ENCODE assay signal across 12 cellular contexts in genomic region chr20:33846291-33846916, GRCh38. TPM values are rescaled to one million over a fixed set of nuclear protein-coding genes. Genes with fewer than 3 reads are reported as not detected.
DNase-seq lines count a peak whose midpoint lies in the region; ATAC-seq and TF ChIP-seq lines count a peak whose summit lies in the region.
"Had no signal": no experiment of that assay in that cellular context is flagged by ENCODE, and none has a peak within 500 bp of the region (broad histone marks: within the 10 kb centered on the region; RNA-seq: fewer than 3 reads in every experiment).

No MANE protein-coding gene starts in this region.

- no peaks in the 10 kb centered on the region for H3F3A ChIP-seq in GM23338 (replicated peaks; ENCODE audit: low read depth)

- H3K27ac ChIP-seq in GM23338 (ENCODE audit: low read depth): no peak overlapping the region
- H3K27ac ChIP-seq in sigmoid colon: peak overlapping the region in 3 of 4 donors; percentile 36 to 47 (median 46)
- H3K27ac ChIP-seq: Peyer's patch had no signal

- peaks cover 87% of the 10 kb centered on the region for H3K79me2 ChIP-seq in GM23338 (replicated peaks; ENCODE audit: insufficient read depth)

- TF ChIP-seq POLR2A in sigmoid colon (IDR thresholded peaks at IDR 0.05): no peak

- no peaks in the 10 kb centered on the region for H3K9me2 ChIP-seq in GM23338 (ENCODE audit: insufficient read depth)

- H3K4me3 Mint-ChIP-seq in GM23338 (peak overlapping the region; percentile 1; the same call in 1 of the 3 replicates), T-cell (no peak overlapping the region)

- CTCF ChIA-PET in T-cell (lab: Charles Lee): interaction anchor here in 1 of 2 donors (0.6 kb wide), 1 partner anchor 188 kb away, joined by 3 read pairs; no protein-coding TSS in a partner anchor

- H3K36me3 Mint-ChIP-seq in GM23338 (ENCODE audit: low read depth) (0 out of 3 replicates have a peak, but pooled peaks cover under 1% of the 10 kb centered on the region), T-cell (peaks cover 19% of the 10 kb centered on the region)

- POLR2A ChIA-PET in T-cell (lab: Charles Lee): no interaction called here

- no peaks in the 10 kb centered on the region for H3K9me3 ChIP-seq in sigmoid colon
- H3K9me3 ChIP-seq: Peyer's patch had no signal

- H4K20me1 ChIP-seq in GM23338 (replicated peaks; ENCODE audit: insufficient read depth): peaks cover 23% of the 10 kb centered on the region

- H3K27ac Mint-ChIP-seq in GM23338 (peak overlapping the region; percentile 31; the same call in 1 of the 2 replicates), T-cell (peak overlapping the region; percentile 65 to 68)

- H3K4me1 Mint-ChIP-seq in GM23338: peaks cover 54% of the 10 kb centered on the region
- H3K4me1 Mint-ChIP-seq in T-cell: peaks cover 70 to 87% (median 80%) of the 10 kb centered on the region in 3 donors

- no peaks in the 10 kb centered on the region for H3K9me3 Mint-ChIP-seq in GM23338
- no peaks in the 10 kb centered on the region for H3K9me3 Mint-ChIP-seq in T-cell

- intact Hi-C loops in sigmoid colon (cut with DNase I): no loop called here

- H3K27me3 Mint-ChIP-seq in GM23338 (ENCODE audit: insufficient read depth, low read depth, poor library complexity) (peaks cover 2% of the 10 kb centered on the region), T-cell (no peaks in the 10 kb centered on the region)

- H3K4me1 ChIP-seq in GM23338 (ENCODE audit: insufficient read depth) (peaks cover 48% of the 10 kb centered on the region), sigmoid colon (peaks cover 0 to 72% (median 59%) of the 10 kb centered on the region in 4 donors)

- H3K4me3 ChIP-seq in GM23338 (0 out of 2 replicates have a peak overlapping the region, but pooled peaks have one; percentile 22), sigmoid colon (no peak overlapping the region)
- H3K4me3 ChIP-seq: Peyer's patch had no signal

- DNase-seq in GM23338 (ENCODE audit: low spot score) (no peak), T-cell (no peak), fibroblast of peridontal ligament (ENCODE audit: extremely low read depth) (peak; percentile 20), sigmoid colon (peak; percentile 80), omental fat pad (ENCODE audit: low spot score) (no peak), NK-92 (lab: John Stamatoyannopoulos, UW; ENCODE audit: unreplicated experiment) (no peak)
- DNase-seq: activated naive CD4-positive, alpha-beta T cell treated with anti-CD3 and anti-CD28 coated beads, Interleukin-2, amount 50 U/mL, for 16 hours; NCI-H1436 had no signal

- no peak overlapping the region for H2AFZ ChIP-seq in GM23338

- H3K36me3 ChIP-seq in GM23338 (ENCODE audit: insufficient read depth) (no peaks in the 10 kb centered on the region), sigmoid colon (peaks cover 0 to 30% (median 12%) of the 10 kb centered on the region in 4 donors)

- no peaks in the 10 kb centered on the region for H3K27me3 ChIP-seq in GM23338 (ENCODE audit: insufficient read depth)
- H3K27me3 ChIP-seq in sigmoid colon: no peaks in the 10 kb centered on the region
- H3K27me3 ChIP-seq: Peyer's patch had no signal

- ATAC-seq in GM23338 (no peak), T-cell (replicated peaks in 1 of 4) (no peak), HG02759 (IDR thresholded peaks at IDR 0.05; ENCODE audit: unreplicated experiment) (no peak), GM18519 (IDR thresholded peaks at IDR 0.05; ENCODE audit: low FRiP score, unreplicated experiment) (no peak), omental fat pad (ENCODE audit: low FRiP score) (no peak)
- ATAC-seq: activated CD4-positive, CD25-positive, alpha-beta regulatory T cell treated with anti-CD3 and anti-CD28 coated beads, Interleukin-2, amount 50 U/mL, for 24 hours had no signal

- TF ChIP-seq CTCF in GM23338 (conservative IDR thresholded peaks at IDR 0.05; ENCODE audit: low read depth in 2 of 2) (no peak), sigmoid colon (IDR thresholded peaks at IDR 0.05) (no peak), omental fat pad (IDR thresholded peaks at IDR 0.05) (no peak)

- H3K4me2 ChIP-seq in GM23338: peak overlapping the region; percentile 73

- TF ChIP-seq EP300 in sigmoid colon (IDR thresholded peaks at IDR 0.05): no peak

- 80 to 86% methylated on average over 6 of the region's 6 CpGs for WGBS in sigmoid colon, 2 donors

TF ChIP-seq in GM23338, 12 proteins besides CTCF, POLR2A, EP300 and RAD21 (continues in another document):
- no peak for TF ChIP-seq ZNF114 (CRISPR knock-in tag; IDR thresholded peaks at IDR 0.05)
- no peak for TF ChIP-seq ETS1 (IDR thresholded peaks at IDR 0.05)
- no peak for TF ChIP-seq POLR2AphosphoS5 (IDR thresholded peaks at IDR 0.05; ENCODE audit: low read depth)
- no peak for TF ChIP-seq JUNB (IDR thresholded peaks at IDR 0.05; ENCODE audit: unreplicated experiment)
- no peak for TF ChIP-seq EZH2 (IDR thresholded peaks at IDR 0.05; ENCODE audit: low read depth, unreplicated experiment)
- no peak for TF ChIP-seq REST (IDR thresholded peaks at IDR 0.05; ENCODE audit: unreplicated experiment)

RNA-seq across cellular contexts. Expression of gene CHMP4B, which starts 35.3 kb away (rescaled TPM):
- total RNA-seq in GM23338 (2014; rRNA removed; shearing (Covaris generic)): 42.6 and 49.3 TPM in 2 replicates
- 14.5 and 15.7 TPM in 2 replicates for polyA plus RNA-seq in GM23338 (2016; fragmentation: Nextera tagmentation; extraction: Ambion mirVana)
- total RNA-seq in T-cell: 10 to 100 TPM; 45.1 to 64.7 (median 60.8) TPM
- 100 to 1,000 TPM; 102 to 115 (median 108) TPM for total RNA-seq in sigmoid colon
- 100 to 1,000 TPM; 212 to 394 (median 250) TPM for polyA plus RNA-seq in sigmoid colon
- 10 to 100 TPM; 64.8 to 96.7 (median 69.8) TPM for total RNA-seq in omental fat pad

Comparison
In these comparisons a context has a peak if more than half of its experiments do, and no peak if none do; other contexts are left out.
1. DNase-seq: peak in fibroblast of peridontal ligament (single experiment) and sigmoid colon (single experiment); none in GM23338 (single experiment), T-cell (0 of 34), omental fat pad (single experiment) and NK-92 (single experiment).